1 cellular context compared by ENCODE assay signal in genomic region chr1:107683683-107684082, GRCh38.
TF ChIP-seq lines count a peak whose summit lies in the region.

No MANE protein-coding gene starts in this region.

TF ChIP-seq in GM23338, 12 proteins besides CTCF, POLR2A, EP300 and RAD21 (continued from another document):
- TF ChIP-seq ZNF462 (CRISPR knock-in tag; IDR thresholded peaks at IDR 0.05) (no peak), NANOG (IDR thresholded peaks at IDR 0.05; ENCODE audit: borderline replicate concordance) (no peak), STAT1 (IDR thresholded peaks at IDR 0.05; ENCODE audit: unreplicated experiment) (no peak), JUNB (IDR thresholded peaks at IDR 0.05; ENCODE audit: unreplicated experiment) (no peak), POLR2AphosphoS5 (IDR thresholded peaks at IDR 0.05; ENCODE audit: low read depth) (no peak), EZH2phosphoT487 (IDR thresholded peaks at IDR 0.05; ENCODE audit: unreplicated experiment) (no peak)
- TF ChIP-seq, protein P1, sequence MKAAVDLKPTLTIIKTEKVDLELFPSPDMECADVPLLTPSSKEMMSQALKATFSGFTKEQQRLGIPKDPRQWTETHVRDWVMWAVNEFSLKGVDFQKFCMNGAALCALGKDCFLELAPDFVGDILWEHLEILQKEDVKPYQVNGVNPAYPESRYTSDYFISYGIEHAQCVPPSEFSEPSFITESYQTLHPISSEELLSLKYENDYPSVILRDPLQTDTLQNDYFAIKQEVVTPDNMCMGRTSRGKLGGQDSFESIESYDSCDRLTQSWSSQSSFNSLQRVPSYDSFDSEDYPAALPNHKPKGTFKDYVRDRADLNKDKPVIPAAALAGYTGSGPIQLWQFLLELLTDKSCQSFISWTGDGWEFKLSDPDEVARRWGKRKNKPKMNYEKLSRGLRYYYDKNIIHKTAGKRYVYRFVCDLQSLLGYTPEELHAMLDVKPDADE (IDR thresholded peaks at IDR 0.05), result no peak
